ENCODE assay signal across 19 cellular contexts in genomic region chr5:133386662-133387061, GRCh38.
A peak's percentile ranks its signal among the peaks of the same experiment; 100 is the strongest.
DNase-seq lines count a peak whose midpoint lies in the region; ATAC-seq and TF ChIP-seq lines count a peak whose summit lies in the region.
"Had no signal": no experiment of that assay in that cellular context is flagged by ENCODE, and none has a peak within 500 bp of the region (broad histone marks: within the 10 kb centered on the region; RNA-seq: fewer than 3 reads in every experiment).

No MANE protein-coding gene starts in this region.

- no peak for TF ChIP-seq POLR2A in testis (IDR thresholded peaks at IDR 0.05)

- no peaks in the 10 kb centered on the region for H3K36me3 Mint-ChIP-seq in activated CD8-positive, alpha-beta T cell treated with anti-CD3 and anti-CD28 coated beads for 36 hours (ENCODE audit: low read depth)
- no peaks in the 10 kb centered on the region for H3K36me3 Mint-ChIP-seq in activated CD8-positive, alpha-beta T cell treated with anti-CD3 and anti-CD28 coated beads, Interleukin-2, amount 10 ng/mL, durations not matched to agents 7 days and 5 days (ENCODE audit: low read depth)

- no peak for ATAC-seq in activated CD8-positive, alpha-beta T cell treated with anti-CD3 and anti-CD28 coated beads for 36 hours
- ATAC-seq in activated CD8-positive, alpha-beta T cell treated with anti-CD3 and anti-CD28 coated beads, Interleukin-2, amount 10 ng/mL, durations not matched to agents 7 days and 5 days = no peak
- ATAC-seq: PC-3 had no signal

- H3K36me3 ChIP-seq in testis (ENCODE audit: low read depth, missing control alignments) = no peaks in the 10 kb centered on the region

- intact Hi-C loops in activated CD8-positive, alpha-beta T cell treated with anti-CD3 and anti-CD28 coated beads for 36 hours (cut with micrococcal nuclease) = no loop called here
- intact Hi-C loops in testis (cut with DNase I; ENCODE audit: low total_unique reads) = no loop called here

- H3K4me3 ChIP-seq in coronary artery (no peak overlapping the region), testis (no peak overlapping the region)

- no peak overlapping the region for H3K27ac Mint-ChIP-seq in activated CD8-positive, alpha-beta T cell treated with anti-CD3 and anti-CD28 coated beads for 36 hours
- H3K27ac Mint-ChIP-seq in activated CD8-positive, alpha-beta T cell treated with anti-CD3 and anti-CD28 coated beads, Interleukin-2, amount 10 ng/mL, durations not matched to agents 7 days and 5 days = no peak overlapping the region
- H3K27ac Mint-ChIP-seq: B cell had no signal

- no peaks in the 10 kb centered on the region for H3K9me3 Mint-ChIP-seq in activated CD8-positive, alpha-beta T cell treated with anti-CD3 and anti-CD28 coated beads for 36 hours
- H3K9me3 Mint-ChIP-seq in activated CD8-positive, alpha-beta T cell treated with anti-CD3 and anti-CD28 coated beads, Interleukin-2, amount 10 ng/mL, durations not matched to agents 7 days and 5 days (ENCODE audit: insufficient read depth) = no peaks in the 10 kb centered on the region

- peaks cover 13% of the 10 kb centered on the region for H3K27me3 Mint-ChIP-seq in activated CD8-positive, alpha-beta T cell treated with anti-CD3 and anti-CD28 coated beads for 36 hours
- H3K27me3 Mint-ChIP-seq in activated CD8-positive, alpha-beta T cell treated with anti-CD3 and anti-CD28 coated beads, Interleukin-2, amount 10 ng/mL, durations not matched to agents 7 days and 5 days (ENCODE audit: low read depth) = peaks cover 34% of the 10 kb centered on the region

- H3K9me3 ChIP-seq in testis = no peaks in the 10 kb centered on the region

- H3K4me3 Mint-ChIP-seq in activated CD8-positive, alpha-beta T cell treated with anti-CD3 and anti-CD28 coated beads for 36 hours = no peak overlapping the region
- no peak overlapping the region for H3K4me3 Mint-ChIP-seq in activated CD8-positive, alpha-beta T cell treated with anti-CD3 and anti-CD28 coated beads, Interleukin-2, amount 10 ng/mL, durations not matched to agents 7 days and 5 days
- H3K4me3 Mint-ChIP-seq: B cell had no signal

- no peaks in the 10 kb centered on the region for H3K27me3 ChIP-seq in testis

- 80 to 82% methylated on average over 10 of the region's 10 CpGs for WGBS in testis, 2 donors

- CTCF ChIA-PET in activated CD8-positive, alpha-beta T cell treated with anti-CD3 and anti-CD28 coated beads for 36 hours (lab: Charles Lee) = no interaction called here
- CTCF ChIA-PET in activated CD8-positive, alpha-beta T cell treated with anti-CD3 and anti-CD28 coated beads, Interleukin-2, amount 10 ng/mL, durations not matched to agents 7 days and 5 days (lab: Charles Lee) = no interaction called here

- H3K4me1 ChIP-seq in testis = no peaks in the 10 kb centered on the region

- H3K27ac ChIP-seq in coronary artery = no peak overlapping the region
- H3K27ac ChIP-seq in testis = no peak overlapping the region
- H3K27ac ChIP-seq: RWPE1 had no signal

- POLR2A ChIA-PET in activated CD8-positive, alpha-beta T cell treated with anti-CD3 and anti-CD28 coated beads for 36 hours (lab: Charles Lee) = no interaction called here
- POLR2A ChIA-PET in activated CD8-positive, alpha-beta T cell treated with anti-CD3 and anti-CD28 coated beads, Interleukin-2, amount 10 ng/mL, durations not matched to agents 7 days and 5 days (lab: Charles Lee) = no interaction called here

- H3K4me1 Mint-ChIP-seq in activated CD8-positive, alpha-beta T cell treated with anti-CD3 and anti-CD28 coated beads for 36 hours (ENCODE audit: low read depth) = no peaks in the 10 kb centered on the region
- H3K4me1 Mint-ChIP-seq in activated CD8-positive, alpha-beta T cell treated with anti-CD3 and anti-CD28 coated beads, Interleukin-2, amount 10 ng/mL, durations not matched to agents 7 days and 5 days (ENCODE audit: low read depth) = no peaks in the 10 kb centered on the region
- H3K4me1 Mint-ChIP-seq: B cell had no signal

- no peak for TF ChIP-seq CTCF in activated CD8-positive, alpha-beta T cell treated with anti-CD3 and anti-CD28 coated beads for 36 hours (IDR thresholded peaks at IDR 0.05)
- TF ChIP-seq CTCF in coronary artery (IDR thresholded peaks at IDR 0.05) (no peak), testis (IDR thresholded peaks at IDR 0.05) (no peak)

- peak; percentile 16 for DNase-seq in activated CD8-positive, alpha-beta T cell treated with anti-CD3 and anti-CD28 coated beads for 36 hours
- no peak for DNase-seq in activated CD8-positive, alpha-beta T cell treated with anti-CD3 and anti-CD28 coated beads, Interleukin-2, amount 10 ng/mL, durations not matched to agents 7 days and 5 days
- DNase-seq in stimulated activated CD4-positive, alpha-beta T cell treated with anti-CD3 and anti-CD28 coated beads, Interleukin-1b, Interleukin-23, amount 100 ng/mL, for 48 hours = peak; percentile 13
- no peak for DNase-seq in stimulated activated CD4-positive, alpha-beta T cell treated with anti-CD3 and anti-CD28 coated beads, Interleukin-15, amount 100 ng/mL, for 24 hours
- peak; percentile 7 for DNase-seq in coronary artery (ENCODE audit: low spot score)
- DNase-seq in testis = peak; percentile 6
- no peak for DNase-seq in HPDE6-E6E7 (ENCODE audit: extremely low spot score)
- DNase-seq in NCI-H1092 (lab: John Stamatoyannopoulos, UW) = no peak
- DNase-seq: DND-41, H7, IMR-90, NCI-H1417 treated with DMSO at 0.1 percent for 48 hours, NCI-H187 treated with DMSO at 0.1 percent for 48 hours, NCI-H226, NCI-H524, NCI-H82 had no signal

Comparison
In these comparisons a context has a peak if more than half of its experiments do, and no peak if none do; other contexts are left out.
1. DNase-seq: peak in activated CD8-positive, alpha-beta T cell treated with anti-CD3 and anti-CD28 coated beads for 36 hours (single experiment), stimulated activated CD4-positive, alpha-beta T cell treated with anti-CD3 and anti-CD28 coated beads, Interleukin-1b, Interleukin-23, amount 100 ng/mL, for 48 hours (single experiment), coronary artery (single experiment) and testis (single experiment); none in activated CD8-positive, alpha-beta T cell treated with anti-CD3 and anti-CD28 coated beads, Interleukin-2, amount 10 ng/mL, durations not matched to agents 7 days and 5 days (single experiment), stimulated activated CD4-positive, alpha-beta T cell treated with anti-CD3 and anti-CD28 coated beads, Interleukin-15, amount 100 ng/mL, for 24 hours (single experiment), HPDE6-E6E7 (single experiment) and NCI-H1092 (single experiment).